ENCODE assay signal across 19 cellular contexts in genomic region chr2:59789523-59789922, GRCh38.
"Had no signal": no experiment of that assay in that cellular context is flagged by ENCODE, and none has a peak within 500 bp of the region (broad histone marks: within the 10 kb centered on the region; RNA-seq: fewer than 3 reads in every experiment).

No MANE protein-coding gene starts in this region.

- H3K27me3 Mint-ChIP-seq: activated naive CD8-positive, alpha-beta T cell treated with anti-CD3 and anti-CD28 coated beads, Interleukin-2, amount 50 U/mL, for 24 hours; dendritic cell treated with granulocyte-macrophage colony-stimulating factor and Interleukin-4, amounts not matched to agents 40 ng/mL and 50 ng/mL, for 4 days; effector memory CD8-positive, alpha-beta T cell; stimulated activated naive B cell treated with anti-CD40 and anti-IgM and Interleukin-4, amounts not matched to agents 10 μg/mL and 1 μg/mL and 100 μg/mL, for 72 hours had no signal

- H3K9me3 ChIP-seq: thyroid gland, uterus had no signal

- H3K27ac Mint-ChIP-seq: activated naive CD4-positive, alpha-beta T cell treated with anti-CD3 and anti-CD28 coated beads for 36 hours; activated naive CD8-positive, alpha-beta T cell treated with anti-CD3 and anti-CD28 coated beads, Interleukin-2, amount 50 U/mL, for 24 hours; activated T-helper 2 cell treated with anti-CD3 and anti-CD28 coated beads, Interferon-gamma antibody, Interleukin-2, Interleukin-4, amounts not matched to agents 10 μg/mL and 5 μg/mL and 100 μg/mL, durations not matched to agents 14 hours and 24 hours and 36 hours; dendritic cell treated with granulocyte-macrophage colony-stimulating factor and Interleukin-4, amounts not matched to agents 40 ng/mL and 50 ng/mL, for 4 days; effector memory CD8-positive, alpha-beta T cell; stimulated activated naive B cell treated with anti-CD40 and anti-IgM and Interleukin-4, amounts not matched to agents 10 μg/mL and 1 μg/mL and 100 μg/mL, for 72 hours had no signal

- H3K4me3 Mint-ChIP-seq: activated naive CD4-positive, alpha-beta T cell treated with anti-CD3 and anti-CD28 coated beads for 36 hours; activated naive CD8-positive, alpha-beta T cell treated with anti-CD3 and anti-CD28 coated beads, Interleukin-2, amount 50 U/mL, for 24 hours; dendritic cell treated with granulocyte-macrophage colony-stimulating factor and Interleukin-4, amounts not matched to agents 40 ng/mL and 50 ng/mL, for 4 days; effector memory CD8-positive, alpha-beta T cell; naive B cell; stimulated activated naive B cell treated with anti-CD40 and anti-IgM and Interleukin-4, amounts not matched to agents 10 μg/mL and 1 μg/mL and 100 μg/mL, for 72 hours had no signal

- H3K4me3 ChIP-seq: gastroesophageal sphincter, thyroid gland, uterus had no signal

- H3K36me3 ChIP-seq: gastroesophageal sphincter, thyroid gland, uterus had no signal

- H3K9me3 Mint-ChIP-seq: activated naive CD4-positive, alpha-beta T cell treated with anti-CD3 and anti-CD28 coated beads for 36 hours; activated T-helper 2 cell treated with anti-CD3 and anti-CD28 coated beads, Interferon-gamma antibody, Interleukin-2, Interleukin-4, amounts not matched to agents 10 μg/mL and 5 μg/mL and 100 μg/mL, durations not matched to agents 14 hours and 24 hours and 36 hours; dendritic cell treated with granulocyte-macrophage colony-stimulating factor and Interleukin-4, amounts not matched to agents 40 ng/mL and 50 ng/mL, for 4 days had no signal

- DNase-seq: activated CD4-positive, alpha-beta T cell treated with anti-CD3 and anti-CD28 coated beads, Interleukin-2, amount 50 U/mL, for 4 hours; activated CD4-positive, CD25-positive, alpha-beta regulatory T cell; activated naive CD4-positive, alpha-beta T cell treated with anti-CD3 and anti-CD28 coated beads for 36 hours; activated naive CD8-positive, alpha-beta T cell treated with anti-CD3 and anti-CD28 coated beads, Interleukin-2, amount 50 U/mL, for 24 hours; aorta; effector memory CD8-positive, alpha-beta T cell; islet precursor cell; naive B cell; retina; stimulated activated CD4-positive, alpha-beta T cell treated with anti-CD3 and anti-CD28 coated beads, Interleukin-15, amount 100 ng/mL, for 24 hours; stimulated activated CD4-positive, alpha-beta T cell treated with anti-CD3 and anti-CD28 coated beads, Interleukin-4, amount 100 ng/mL, for 1 hour; stimulated activated naive B cell treated with anti-CD40 and anti-IgM and Interleukin-4, amounts not matched to agents 10 μg/mL and 1 μg/mL and 100 μg/mL, for 72 hours; thyroid gland; uterus had no signal

- H3K27ac ChIP-seq: epithelial cell of prostate, gastroesophageal sphincter, thyroid gland, uterus had no signal

- H3K4me1 ChIP-seq: gastroesophageal sphincter, thyroid gland, uterus had no signal

- H3K27me3 ChIP-seq: gastroesophageal sphincter, thyroid gland, uterus had no signal

- ATAC-seq: activated naive CD8-positive, alpha-beta T cell treated with anti-CD3 and anti-CD28 coated beads, Interleukin-2, amount 50 U/mL, for 24 hours; effector memory CD8-positive, alpha-beta T cell; gastroesophageal sphincter; left lobe of liver; stimulated activated naive B cell treated with anti-CD40 and anti-IgM and Interleukin-4, amounts not matched to agents 10 μg/mL and 1 μg/mL and 100 μg/mL, for 72 hours had no signal

- H3K4me1 Mint-ChIP-seq: activated naive CD8-positive, alpha-beta T cell treated with anti-CD3 and anti-CD28 coated beads, Interleukin-2, amount 50 U/mL, for 24 hours; naive B cell; stimulated activated naive B cell treated with anti-CD40 and anti-IgM and Interleukin-4, amounts not matched to agents 10 μg/mL and 1 μg/mL and 100 μg/mL, for 72 hours had no signal
